In the genomic region with DNA sequence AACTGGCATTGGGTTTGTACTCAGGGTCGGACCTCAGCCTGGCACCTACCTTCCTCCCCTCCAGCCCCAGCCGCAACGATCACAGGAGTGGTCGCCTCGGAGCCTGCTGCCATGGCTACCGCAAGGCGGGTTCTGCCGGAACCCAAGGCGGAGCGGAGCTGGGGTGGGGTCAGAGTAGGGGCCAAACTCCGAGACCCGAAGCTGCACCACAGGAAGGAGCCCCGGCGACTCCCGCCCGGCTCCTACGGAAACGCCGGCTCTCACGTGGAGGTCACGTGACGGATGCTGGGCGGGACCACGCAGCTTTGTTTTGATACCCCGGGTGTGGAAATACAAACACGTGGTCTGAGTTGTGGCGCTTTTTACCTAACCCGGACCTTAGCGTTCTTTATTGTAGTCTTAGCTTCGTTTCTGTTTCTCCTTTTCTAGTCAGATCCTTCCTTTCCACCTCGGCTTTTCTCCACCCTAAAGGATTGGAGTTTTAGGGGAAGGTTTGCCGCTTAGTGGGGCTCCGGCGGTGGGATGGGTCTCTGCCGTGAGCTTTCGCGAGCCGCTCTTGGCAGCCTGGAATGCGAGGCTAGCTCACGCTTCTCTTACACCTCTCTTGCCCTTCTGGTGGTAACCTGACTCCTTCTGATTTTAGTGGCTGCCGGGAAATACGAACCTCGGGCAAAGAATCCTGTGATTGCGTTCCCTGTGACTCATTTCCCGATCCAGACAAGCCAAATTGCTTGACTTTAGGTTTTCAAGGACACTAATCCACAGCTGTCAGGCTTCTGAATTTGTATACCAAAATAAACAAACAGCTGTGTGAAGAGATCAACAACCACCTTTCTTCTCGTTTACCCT, we compare ENCODE assay signal across 7 cellular contexts. TPM values are rescaled to one million over a fixed set of nuclear protein-coding genes. Genes with fewer than 3 reads are reported as not detected.
DNase-seq lines count a peak whose midpoint lies in the region; ATAC-seq and TF ChIP-seq lines count a peak whose summit lies in the region.

A gene with protein sequence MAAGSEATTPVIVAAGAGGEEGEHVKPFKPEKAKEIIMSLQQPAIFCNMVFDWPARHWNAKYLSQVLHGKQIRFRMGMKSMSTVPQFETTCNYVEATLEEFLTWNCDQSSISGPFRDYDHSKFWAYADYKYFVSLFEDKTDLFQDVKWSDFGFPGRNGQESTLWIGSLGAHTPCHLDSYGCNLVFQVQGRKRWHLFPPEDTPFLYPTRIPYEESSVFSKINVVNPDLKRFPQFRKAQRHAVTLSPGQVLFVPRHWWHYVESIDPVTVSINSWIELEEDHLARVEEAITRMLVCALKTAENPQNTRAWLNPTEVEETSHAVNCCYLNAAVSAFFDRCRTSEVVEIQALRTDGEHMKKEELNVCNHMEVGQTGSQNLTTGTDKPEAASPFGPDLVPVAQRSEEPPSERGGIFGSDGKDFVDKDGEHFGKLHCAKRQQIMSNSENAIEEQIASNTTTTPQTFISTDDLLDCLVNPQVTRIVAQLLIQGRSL (minus strand): TSS at position 264 of the 849 bp plus-strand sequence. CDS start 151 bp downstream, at position 113.

- TF ChIP-seq CTCF in VCaP (conservative IDR thresholded peaks at IDR 0.05) = no peak
- TF ChIP-seq CTCF in chondrocyte (IDR thresholded peaks at IDR 0.05) = no peak

- H3K4me3 Mint-ChIP-seq in chondrocyte (ENCODE audit: unreplicated experiment) = peak within 1 kb of the TSS; percentile 93

- H3K27ac Mint-ChIP-seq in chondrocyte (ENCODE audit: unreplicated experiment) = peak within 1 kb of the TSS; percentile 99

- peak within 1 kb of the TSS; percentile 89 for H3K27ac ChIP-seq in VCaP

- peak; percentile 65 for ATAC-seq in GM18907 (IDR thresholded peaks at IDR 0.05; ENCODE audit: unreplicated experiment)
- peak; percentile 73 for ATAC-seq in HG03135 (IDR thresholded peaks at IDR 0.05; ENCODE audit: unreplicated experiment)
- peak; percentile 69 for ATAC-seq in left lobe of liver

- H3K36me3 Mint-ChIP-seq in chondrocyte (ENCODE audit: low read depth) = no peaks in the 10 kb centered on the region

- DNase-seq in chondrocyte (ENCODE audit: low spot score) (peak; percentile 93), left lobe of liver (ENCODE audit: low spot score) (peak; percentile 95), NCI-H1694 (lab: John Stamatoyannopoulos, UW) (no peak)
- peak; percentile 83 to 89 for DNase-seq in stimulated activated CD4-positive, alpha-beta T cell treated with anti-CD3 and anti-CD28 coated beads, Interleukin-2, amount 100 ng/mL, for 48 hours

- H3K9me3 Mint-ChIP-seq in chondrocyte (ENCODE audit: low read depth) = no peaks in the 10 kb centered on the region

- peaks cover 36% of the 10 kb centered on the region for H3K4me1 Mint-ChIP-seq in chondrocyte (ENCODE audit: low read depth)

- H3K27me3 Mint-ChIP-seq in chondrocyte (ENCODE audit: low read depth) = no peaks in the 10 kb centered on the region

RNA-seq across cellular contexts. Expression of the gene that starts here (rescaled TPM):
- 4.5 to 8.3 TPM (median 4.8 TPM) in 3 replicates for total RNA-seq in chondrocyte
- total RNA-seq in left lobe of liver = 2.5 TPM
